In the genomic region with DNA sequence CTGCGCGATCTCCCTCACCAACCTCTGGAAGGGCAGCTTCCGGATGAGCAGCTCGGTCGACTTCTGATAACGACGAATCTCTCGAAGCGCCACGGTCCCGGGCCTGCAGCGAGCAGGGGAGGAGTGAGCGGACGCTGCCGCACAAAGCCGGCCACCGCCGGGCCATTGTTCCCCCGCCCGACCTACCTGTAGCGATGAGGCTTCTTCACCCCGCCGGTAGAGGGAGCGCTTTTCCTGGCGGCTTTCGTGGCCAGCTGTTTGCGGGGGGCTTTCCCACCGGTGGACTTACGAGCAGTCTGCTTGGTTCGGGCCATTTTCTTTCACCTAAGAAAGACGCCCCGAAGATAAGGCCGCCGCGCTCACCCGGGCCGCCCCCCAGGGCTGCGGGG, we compare ENCODE assay signal across 8 cellular contexts. TPM values are rescaled to one million over a fixed set of nuclear protein-coding genes. Genes with fewer than 3 reads are reported as not detected.
DNase-seq lines count a peak whose midpoint lies in the region; ATAC-seq lines count a peak whose summit lies in the region.

No MANE protein-coding gene starts in this region.

- H3K36me3 ChIP-seq in muscle layer of duodenum (ENCODE audit: control insufficient read depth in 1 of 2, insufficient read depth in 2 of 2, low read length in 2 of 2) = peaks cover 24 to 29% of the 10 kb centered on the region in 2 donors

- peak in 2 of 3 donors; percentile 69 to 70 for DNase-seq in stimulated activated CD4-positive, alpha-beta T cell treated with anti-CD3 and anti-CD28 coated beads, Interleukin-12 subunit alpha, Interleukin-12 subunit beta, amount 100 ng/mL, for 48 hours (ENCODE audit: low read depth in 2 of 3, low spot score in 1 of 3)
- DNase-seq in stimulated activated CD4-positive, alpha-beta T cell treated with anti-CD3 and anti-CD28 coated beads, Interleukin-15, amount 100 ng/mL, for 24 hours = no peak
- peak; percentile 71 for DNase-seq in SK-MEL-5 (ENCODE audit: low read depth, low spot score)
- peak; percentile 66 for DNase-seq in effector CD4-positive, alpha-beta T cell

- peak overlapping the region; percentile 88 to 94 for H3K4me3 ChIP-seq in muscle layer of duodenum (ENCODE audit: low read depth in 1 of 2, low read length in 2 of 2)

- H3K4me1 ChIP-seq in muscle layer of duodenum (ENCODE audit: control insufficient read depth in 1 of 2, insufficient read depth in 2 of 2, low read length in 2 of 2) = peaks cover 9 to 33% of the 10 kb centered on the region in 2 donors

- peak; percentile 5 for ATAC-seq in HG03039 (IDR thresholded peaks at IDR 0.05; ENCODE audit: unreplicated experiment)
- ATAC-seq in HG03469 (IDR thresholded peaks at IDR 0.05; ENCODE audit: unreplicated experiment) = no peak
- ATAC-seq in HG03378 (IDR thresholded peaks at IDR 0.05; ENCODE audit: unreplicated experiment) = no peak

- H3K27me3 ChIP-seq in muscle layer of duodenum (ENCODE audit: low read depth, low read length) = no peaks in the 10 kb centered on the region

- peak overlapping the region; percentile 92 for H3K27ac ChIP-seq in muscle layer of duodenum (ENCODE audit: low read length)

- H3K9me3 ChIP-seq in muscle layer of duodenum (ENCODE audit: control insufficient read depth in 1 of 2, low read length in 2 of 2) = no peaks in the 10 kb centered on the region

- in situ Hi-C loops in SK-MEL-5 (cut with HindIII; ENCODE audit: low pct_unique_long_range_greater_than_20kb, low sequenced_read_pairs) = no loop called here

RNA-seq across cellular contexts. Expression of a gene that starts 5.8 kb away (rescaled TPM):
- 76.9 and 77.7 TPM in 2 replicates for total RNA-seq in SK-MEL-5 (2014; rRNA removed; shearing (Covaris generic))
- 99.8 and 112 TPM in 2 replicates for polyA plus RNA-seq in SK-MEL-5 (2015; cell fraction: cytosol; rRNA removed)
- polyA plus RNA-seq in SK-MEL-5 (2015; cell fraction: nucleus; rRNA removed) = 122 and 154 TPM in 2 replicates

RNA-seq across cellular contexts. Expression of a gene that starts 13.9 kb away (rescaled TPM):
- 52.5 and 57.2 TPM in 2 replicates for total RNA-seq in SK-MEL-5 (2014; rRNA removed; shearing (Covaris generic))
- 55.0 and 55.3 TPM in 2 replicates for polyA plus RNA-seq in SK-MEL-5 (2015; cell fraction: cytosol; rRNA removed)
- 81.0 and 130 TPM in 2 replicates for polyA plus RNA-seq in SK-MEL-5 (2015; cell fraction: nucleus; rRNA removed)

RNA-seq across cellular contexts. Expression of a gene that starts 57.6 kb away (rescaled TPM):
- 0.05 TPM in 1 of 2 replicates, not detected in the other for total RNA-seq in SK-MEL-5 (2014; rRNA removed; shearing (Covaris generic))
- 0.19 and 0.24 TPM in 2 replicates for polyA plus RNA-seq in SK-MEL-5 (2015; cell fraction: cytosol; rRNA removed)
- 0.11 TPM in 1 of 2 replicates, not detected in the other for polyA plus RNA-seq in SK-MEL-5 (2015; cell fraction: nucleus; rRNA removed)
